24 cellular contexts compared by ENCODE assay signal in the genomic region with DNA sequence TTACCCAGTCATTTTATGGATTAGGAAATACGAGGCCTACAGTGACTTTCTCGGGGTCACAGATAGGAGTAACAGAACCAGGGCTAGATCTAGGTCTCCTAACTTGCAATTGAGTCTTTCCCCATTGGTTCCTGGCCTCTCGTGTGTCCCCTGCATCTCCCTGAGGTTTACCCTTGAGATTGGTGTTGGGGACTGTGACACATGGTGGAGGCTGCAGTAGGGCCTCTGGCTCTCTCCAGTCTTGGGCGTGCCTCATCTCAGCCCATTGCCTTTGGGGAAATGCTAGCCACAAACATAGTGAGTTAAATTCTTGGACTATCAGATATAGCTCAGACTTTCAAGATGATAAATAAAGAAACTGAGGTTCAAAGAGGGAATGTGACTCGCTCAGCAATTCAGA.
DNase-seq lines count a peak whose midpoint lies in the region; TF ChIP-seq lines count a peak whose summit lies in the region.
"Had no signal": no experiment of that assay in that cellular context is flagged by ENCODE, and none has a peak within 500 bp of the region (broad histone marks: within the 10 kb centered on the region; RNA-seq: fewer than 3 reads in every experiment).

No MANE protein-coding gene starts in this region.

- H3K27ac ChIP-seq in RWPE1 = no peak overlapping the region
- H3K27ac ChIP-seq: coronary artery, spleen, thoracic aorta, vagina had no signal

- H3K27me3 Mint-ChIP-seq in activated T-helper 2 cell treated with anti-CD3 and anti-CD28 coated beads, Interferon-gamma antibody, Interleukin-2, Interleukin-4, amounts not matched to agents 10 μg/mL and 5 μg/mL and 100 μg/mL, durations not matched to agents 14 hours and 24 hours and 36 hours (ENCODE audit: low read depth) = peaks cover 51% of the 10 kb centered on the region
- H3K27me3 Mint-ChIP-seq: T-cell had no signal

- CTCF ChIA-PET in GM10248 (lab: Yijun Ruan, JAX) = interaction anchor here (1.5 kb wide), 1 partner anchor 14 kb away, joined by 3 read pairs; no protein-coding TSS in a partner anchor
- CTCF ChIA-PET in RWPE1 (lab: Yijun Ruan, JAX) = no interaction called here

- TF ChIP-seq CTCF in GM10248 (IDR thresholded peaks at IDR 0.05; ENCODE audit: control extremely low read depth, extremely low read depth, low read depth, missing control alignments) (no peak), RWPE1 (conservative IDR thresholded peaks at IDR 0.05; ENCODE audit: low read depth) (no peak)

- POLR2A ChIA-PET in GM10248 (lab: Yijun Ruan, JAX) = no interaction called here
- POLR2A ChIA-PET in RWPE1 (lab: Yijun Ruan, JAX; ENCODE audit: low non-redundant PET) = no interaction called here

- DNase-seq in activated T-cell treated with anti-CD3 and anti-CD28 coated beads for 48 hours (ENCODE audit: low read depth) (peak; percentile 37), activated T-cell treated with anti-CD3 and anti-CD28 coated beads for 4 hours (no peak), NCI-H69 (lab: John Stamatoyannopoulos, UW) (peak; percentile 28), GM10248 (ENCODE audit: extremely low spot score) (no peak), RWPE1 (ENCODE audit: low spot score) (no peak), NCI-H748 (lab: John Stamatoyannopoulos, UW; ENCODE audit: unreplicated experiment) (no peak)
- DNase-seq in activated T-helper 2 cell treated with anti-CD3 and anti-CD28 coated beads, Interferon-gamma antibody, Interleukin-2, Interleukin-4, amounts not matched to agents 10 μg/mL and 5 μg/mL and 100 μg/mL, durations not matched to agents 14 hours and 24 hours and 36 hours (ENCODE audit: low spot score) = no peak
- DNase-seq in stimulated activated CD8-positive, alpha-beta memory T cell treated with anti-CD3 and anti-CD28 coated beads, Interleukin-4, amount 100 ng/mL, for 48 hours = peak; percentile 52
- DNase-seq: activated CD8-positive, alpha-beta memory T cell treated with anti-CD3 and anti-CD28 coated beads for 24 hours; activated gamma-delta T cell; amygdala; EL; endodermal cell; kidney glomerular epithelial cell; mammary epithelial cell; NCI-H1048; NCI-H2029; NCI-H226; spleen; T-cell had no signal

- H3K27ac Mint-ChIP-seq in activated T-helper 2 cell treated with anti-CD3 and anti-CD28 coated beads, Interferon-gamma antibody, Interleukin-2, Interleukin-4, amounts not matched to agents 10 μg/mL and 5 μg/mL and 100 μg/mL, durations not matched to agents 14 hours and 24 hours and 36 hours = peak overlapping the region; percentile 53
- H3K27ac Mint-ChIP-seq: endodermal cell, T-cell had no signal

- H3K4me1 Mint-ChIP-seq in activated T-helper 2 cell treated with anti-CD3 and anti-CD28 coated beads, Interferon-gamma antibody, Interleukin-2, Interleukin-4, amounts not matched to agents 10 μg/mL and 5 μg/mL and 100 μg/mL, durations not matched to agents 14 hours and 24 hours and 36 hours (ENCODE audit: low read depth) = peaks cover 67% of the 10 kb centered on the region
- H3K4me1 Mint-ChIP-seq: endodermal cell had no signal

- H3K9me3 Mint-ChIP-seq in activated T-helper 2 cell treated with anti-CD3 and anti-CD28 coated beads, Interferon-gamma antibody, Interleukin-2, Interleukin-4, amounts not matched to agents 10 μg/mL and 5 μg/mL and 100 μg/mL, durations not matched to agents 14 hours and 24 hours and 36 hours = peaks cover 3% of the 10 kb centered on the region
- H3K9me3 Mint-ChIP-seq: T-cell had no signal

- H3K36me3 Mint-ChIP-seq in activated T-helper 2 cell treated with anti-CD3 and anti-CD28 coated beads, Interferon-gamma antibody, Interleukin-2, Interleukin-4, amounts not matched to agents 10 μg/mL and 5 μg/mL and 100 μg/mL, durations not matched to agents 14 hours and 24 hours and 36 hours (ENCODE audit: low read depth) = no peaks in the 10 kb centered on the region
- H3K36me3 Mint-ChIP-seq: T-cell had no signal

- intact Hi-C loops in activated T-helper 2 cell treated with anti-CD3 and anti-CD28 coated beads, Interferon-gamma antibody, Interleukin-2, Interleukin-4, amounts not matched to agents 10 μg/mL and 5 μg/mL and 100 μg/mL, durations not matched to agents 14 hours and 24 hours and 36 hours (cut with micrococcal nuclease) = loop anchor here (1.0 to 2.0 kb wide), 3 partner anchors 28 to 139 kb away; no protein-coding TSS in a partner anchor

- H3K4me3 Mint-ChIP-seq in activated T-helper 2 cell treated with anti-CD3 and anti-CD28 coated beads, Interferon-gamma antibody, Interleukin-2, Interleukin-4, amounts not matched to agents 10 μg/mL and 5 μg/mL and 100 μg/mL, durations not matched to agents 14 hours and 24 hours and 36 hours (ENCODE audit: low read depth) = no peak overlapping the region
- H3K4me3 Mint-ChIP-seq: CD14-positive monocyte, endodermal cell, T-cell had no signal

Comparison
In these comparisons a context has a peak if more than half of its experiments do, and no peak if none do; other contexts are left out.
1. DNase-seq: peak in activated T-cell treated with anti-CD3 and anti-CD28 coated beads for 48 hours (single experiment), NCI-H69 (single experiment) and stimulated activated CD8-positive, alpha-beta memory T cell treated with anti-CD3 and anti-CD28 coated beads, Interleukin-4, amount 100 ng/mL, for 48 hours (single experiment); none in activated T-cell treated with anti-CD3 and anti-CD28 coated beads for 4 hours (single experiment), activated T-helper 2 cell treated with anti-CD3 and anti-CD28 coated beads, Interferon-gamma antibody, Interleukin-2, Interleukin-4, amounts not matched to agents 10 μg/mL and 5 μg/mL and 100 μg/mL, durations not matched to agents 14 hours and 24 hours and 36 hours (single experiment), GM10248 (single experiment), RWPE1 (single experiment) and NCI-H748 (single experiment).